Comparison of ENCODE assay signal across 19 cellular contexts in genomic region chr22:37203354-37204044, GRCh38. TPM values are rescaled to one million over a fixed set of nuclear protein-coding genes. Genes with fewer than 3 reads are reported as not detected.
A peak's percentile ranks its signal among the peaks of the same experiment; 100 is the strongest.
DNase-seq lines count a peak whose midpoint lies in the region; ATAC-seq, FAIRE-seq and TF ChIP-seq lines count a peak whose summit lies in the region.
"Had no signal": no experiment of that assay in that cellular context is flagged by ENCODE, and none has a peak within 500 bp of the region (broad histone marks: within the 10 kb centered on the region; RNA-seq: fewer than 3 reads in every experiment).

No MANE protein-coding gene starts in this region.

- no peak for TF ChIP-seq RAD21 in GM12878 (IDR thresholded peaks at IDR 0.05; ENCODE audit: insufficient read depth, low read depth, low read length)

- WGBS in GM12878 (ENCODE audit: insufficient coverage, insufficient replicate concordance, low lambda C conversion rate, missing lambda C conversion rate): 83% methylated on average over 16 of the region's 16 CpGs
- WGBS in endodermal cell (ENCODE audit: insufficient coverage in 1 of 2, insufficient read length in 1 of 2), 2 experiments: 87 to 92% methylated on average over 5 to 16 of the region's 16 CpGs

- H2AFZ ChIP-seq in GM12878 (ENCODE audit: control insufficient read depth, low read depth, low read length) (no peak overlapping the region), neural progenitor cell (replicated peaks) (no peak overlapping the region)

- peak overlapping the region; percentile 38 for H3K4me3 Mint-ChIP-seq in neural progenitor cell
- no peak overlapping the region for H3K4me3 Mint-ChIP-seq in endodermal cell
- H3K4me3 Mint-ChIP-seq: activated CD4-positive, alpha-beta memory T cell treated with anti-CD3 and anti-CD28 coated beads, Interleukin-2, amount 10 ng/mL, durations not matched to agents 7 days and 5 days; neural crest cell had no signal

- H3K9me3 Mint-ChIP-seq in neural progenitor cell: no peaks in the 10 kb centered on the region
- H3K9me3 Mint-ChIP-seq in endodermal cell: no peaks in the 10 kb centered on the region
- H3K9me3 Mint-ChIP-seq: activated CD4-positive, alpha-beta memory T cell treated with anti-CD3 and anti-CD28 coated beads, Interleukin-2, amount 10 ng/mL, durations not matched to agents 7 days and 5 days; neural crest cell had no signal

- no peaks in the 10 kb centered on the region for H4K20me1 ChIP-seq in GM12878 (ENCODE audit: control insufficient read depth, insufficient read depth)
- no peaks in the 10 kb centered on the region for H4K20me1 ChIP-seq in neural progenitor cell (ENCODE audit: low read depth)

- H3K27me3 ChIP-seq in GM12878 (replicated peaks in 1 of 2; ENCODE audit: control insufficient read depth in 2 of 2, insufficient read depth in 2 of 2, low read length in 1 of 2) (no peaks in the 10 kb centered on the region), neural progenitor cell (no peaks in the 10 kb centered on the region), endodermal cell (ENCODE audit: control insufficient read depth, insufficient read depth, low read length, poor library complexity, severe bottlenecking) (no peaks in the 10 kb centered on the region)
- H3K27me3 ChIP-seq: cardiac muscle cell, testis had no signal

- in situ Hi-C loops in GM12878 (cut with MboI): loop anchor here (25.0 kb wide), 1 partner anchor 1816 kb away; the partner anchor contains the start of gene HMOX1

- no peak overlapping the region for H3K27ac ChIP-seq in GM12878 (ENCODE audit: control insufficient read depth, insufficient read depth)
- no peak overlapping the region for H3K27ac ChIP-seq in neural progenitor cell
- no peak overlapping the region for H3K27ac ChIP-seq in endodermal cell (ENCODE audit: low read depth, low read length)
- H3K27ac ChIP-seq: cardiac muscle cell, KMS-11, testis had no signal

- H3K36me3 ChIP-seq in GM12878 (ENCODE audit: control insufficient read depth in 2 of 2, insufficient read depth in 2 of 2, low read length in 1 of 2) (no peaks in the 10 kb centered on the region; a peak in 1 of 4 replicates), neural progenitor cell (no peaks in the 10 kb centered on the region), endodermal cell (ENCODE audit: control insufficient read depth, insufficient read depth, low read length) (no peaks in the 10 kb centered on the region)
- H3K36me3 ChIP-seq: cardiac muscle cell had no signal

- H3F3A ChIP-seq in neural progenitor cell (ENCODE audit: low read depth): peaks cover 5% of the 10 kb centered on the region

- no peak overlapping the region for H3K9ac ChIP-seq in GM12878 (ENCODE audit: control insufficient read depth, insufficient read depth, low read length)
- H3K9ac ChIP-seq in neural progenitor cell: no peak overlapping the region
- H3K9ac ChIP-seq in endodermal cell (ENCODE audit: extremely low read depth, low read length, poor library complexity, severe bottlenecking): no peak overlapping the region
- H3K9ac ChIP-seq: KMS-11 had no signal

- no TSS peak for BruUV-seq in GM12878 (replicated peaks; lab: Mats Ljungman, UMichigan)

- FAIRE-seq in GM12878 (lab: Jason Lieb, UNC): no peak

- peaks cover 4% of the 10 kb centered on the region for H3K27me3 Mint-ChIP-seq in neural progenitor cell (ENCODE audit: insufficient read depth, low read depth)
- H3K27me3 Mint-ChIP-seq in endodermal cell (ENCODE audit: insufficient read depth): peaks cover 1% of the 10 kb centered on the region
- H3K27me3 Mint-ChIP-seq: activated CD4-positive, alpha-beta memory T cell treated with anti-CD3 and anti-CD28 coated beads, Interleukin-2, amount 10 ng/mL, durations not matched to agents 7 days and 5 days had no signal

- CTCF ChIA-PET in GM12878 (lab: Yijun Ruan, JAX): interaction anchor here (0.5 to 4.8 kb wide), 2 partner anchors 27 to 57 kb away, joined by 3 to 102 read pairs; no protein-coding TSS in a partner anchor

- intact Hi-C loops in GM12878 (cut with micrococcal nuclease; ENCODE audit: unreplicated experiment): no loop called here

- peaks cover 13% of the 10 kb centered on the region for H3K4me1 Mint-ChIP-seq in neural progenitor cell
- peaks cover 12% of the 10 kb centered on the region for H3K4me1 Mint-ChIP-seq in endodermal cell
- H3K4me1 Mint-ChIP-seq: neural crest cell had no signal

- H3K4me1 ChIP-seq in GM12878 (ENCODE audit: control insufficient read depth, insufficient read depth, low read length) (peaks cover 21% of the 10 kb centered on the region), neural progenitor cell (peaks cover 4% of the 10 kb centered on the region), endodermal cell (ENCODE audit: control insufficient read depth, insufficient read depth, low read length) (peaks cover 8% of the 10 kb centered on the region)

- DNase-seq in stimulated activated CD4-positive, alpha-beta T cell treated with anti-CD3 and anti-CD28 coated beads, Interleukin-1b, Interleukin-23, amount 100 ng/mL, for 48 hours: peak; percentile 1
- DNase-seq in stimulated activated CD4-positive, alpha-beta T cell treated with anti-CD3 and anti-CD28 coated beads, Interleukin-4, amount 100 ng/mL, for 24 hours: no peak
- no peak for DNase-seq in GM12878 (ENCODE audit: low read depth, low spot score)
- DNase-seq in neural progenitor cell (ENCODE audit: low spot score): no peak
- no peak for DNase-seq in NK-92 treated with Interleukin-12 subunit alpha and Interleukin-12 subunit beta, amount 100 ng/mL, for 24 hours (lab: John Stamatoyannopoulos, UW)
- DNase-seq in endodermal cell: no peak
- DNase-seq in NCI-H69 (lab: John Stamatoyannopoulos, UW): no peak
- no peak for DNase-seq in DMS153 (lab: John Stamatoyannopoulos, UW)
- DNase-seq: activated CD4-positive, alpha-beta memory T cell treated with anti-CD3 and anti-CD28 coated beads, Interleukin-2, amount 10 ng/mL, durations not matched to agents 7 days and 5 days; foreskin melanocyte; NCI-H2081 treated with DMSO at 0.1 percent for 48 hours; NCI-H510A; SHP77; stimulated activated CD4-positive, alpha-beta T cell treated with anti-CD3 and anti-CD28 coated beads, Interleukin-12 subunit alpha, Interleukin-12 subunit beta, amount 100 ng/mL, for 4 hours; testis had no signal

- POLR2A ChIA-PET in GM12878 (lab: Charles Lee): interaction anchor here (1.6 kb wide), 1 partner anchor 56 kb away, joined by 4 read pairs; no protein-coding TSS in a partner anchor

- H3K4me3 ChIP-seq in GM12878: no peak overlapping the region
- H3K4me3 ChIP-seq in neural progenitor cell: no peak overlapping the region
- H3K4me3 ChIP-seq in endodermal cell (ENCODE audit: low read length): no peak overlapping the region
- H3K4me3 ChIP-seq: cardiac muscle cell, testis had no signal

- H3K36me3 Mint-ChIP-seq in neural progenitor cell (no peaks in the 10 kb centered on the region), endodermal cell (ENCODE audit: low read depth) (no peaks in the 10 kb centered on the region)

- peak; percentile 15 for TF ChIP-seq POLR2A in GM12878 (IDR thresholded peaks at IDR 0.05; ENCODE audit: low read depth, low read length)

- H3K4me2 ChIP-seq in GM12878 (ENCODE audit: control insufficient read depth, insufficient read depth) (no peak overlapping the region), neural progenitor cell (no peak overlapping the region)
- H3K4me2 ChIP-seq: KMS-11 had no signal

- no peak for TF ChIP-seq EP300 in GM12878 (IDR thresholded peaks at IDR 0.05; ENCODE audit: borderline replicate concordance in 1 of 2, control insufficient read depth in 1 of 2, low read depth in 2 of 2, low read length in 2 of 2)

- RAD21 ChIA-PET in GM12878 (lab: Charles Lee; ENCODE audit: unreplicated experiment): interaction anchor here (7.0 kb wide), 1 partner anchor 40 kb away, joined by 104 read pairs; the partner anchor contains the start of gene RAC2

- peak overlapping the region; percentile 42 for H3K27ac Mint-ChIP-seq in neural progenitor cell
- H3K27ac Mint-ChIP-seq in endodermal cell: no peak overlapping the region
- H3K27ac Mint-ChIP-seq: activated CD4-positive, alpha-beta memory T cell treated with anti-CD3 and anti-CD28 coated beads, Interleukin-2, amount 10 ng/mL, durations not matched to agents 7 days and 5 days had no signal

- SMC1A ChIA-PET in GM12878 (lab: Charles Lee; ENCODE audit: uncharacterized antibody, unreplicated experiment): interaction anchor here (1.0 to 6.9 kb wide), 4 partner anchors 14 to 64 kb away, joined by 3 to 84 read pairs (median 28); partner anchors contain the start of gene RAC2

- no peak for TF ChIP-seq CTCF in GM12878 (IDR thresholded peaks at IDR 0.05 in 2 of 3, conservative IDR thresholded peaks at IDR 0.05 in 1 of 3; ENCODE audit: control insufficient read depth in 2 of 3, extremely low read depth in 1 of 3, insufficient read depth in 1 of 3, low read depth in 3 of 3, low read length in 3 of 3)
- no peak for TF ChIP-seq CTCF in neural progenitor cell (IDR thresholded peaks at IDR 0.05)
- TF ChIP-seq CTCF in endodermal cell (conservative IDR thresholded peaks at IDR 0.05): no peak

- ATAC-seq in GM12878: no peak

- H3K9me3 ChIP-seq in GM12878 (replicated peaks; ENCODE audit: control insufficient read depth, insufficient read depth, low read length): no peaks in the 10 kb centered on the region
- H3K9me3 ChIP-seq in neural progenitor cell (ENCODE audit: low read depth): no peaks in the 10 kb centered on the region
- H3K9me3 ChIP-seq in endodermal cell (ENCODE audit: control insufficient read depth, low read length): no peaks in the 10 kb centered on the region
- H3K9me3 ChIP-seq: testis had no signal

- H3K79me2 ChIP-seq in GM12878 (ENCODE audit: control insufficient read depth, insufficient read depth, low read length) (no peaks in the 10 kb centered on the region; the same call in 1 of the 2 replicates), neural progenitor cell (ENCODE audit: low read depth) (no peaks in the 10 kb centered on the region)

RNA-seq across cellular contexts. Expression of gene SSTR3, which starts 8.8 kb away (rescaled TPM):
- 12.3 and 12.5 TPM in 2 replicates for total RNA-seq in GM12878 (2013; cell fraction: nucleolus; rRNA removed)
- total RNA-seq in GM12878 (2014; rRNA removed) (3.6 and 4.5 TPM in 2 replicates), GM12878 (2014; rRNA removed; fragmentation: Illumina TruSeq; extraction: Trizol) (2.5 and 2.8 TPM in 2 replicates), GM12878 (2021) (4.5 TPM in 2 replicates), neural progenitor cell (ENCODE audit: low replicate concordance) (0.19 and 0.53 TPM in 2 replicates), endodermal cell (under 1 TPM; 0.11 to 0.20 TPM)
- 2.6 TPM for polyA plus RNA-seq in GM12878 (2011; ENCODE audit: low read depth)
- polyA plus RNA-seq in GM12878 (2011; rRNA removed) (3.6 and 4.3 TPM in 2 replicates), GM12878 (2014; fragmentation: Illumina TruSeq; extraction: Trizol) (1.6 and 2.3 TPM in 2 replicates), GM12878 (2014; fragmentation: Nextera tagmentation; extraction: Ambion mirVana) (under 1 TPM; 0.03 to 0.46 TPM), GM12878 (2014; rRNA removed) (4.0 and 4.3 TPM in 2 replicates), GM12878 (2016; fragmentation: Nextera tagmentation; extraction: Ambion mirVana) (1 to 10 TPM in 1 of 2 experiments, under 1 TPM in 1; 0.74 to 1.2 TPM)
- 4.7 and 5.3 TPM in 2 replicates for polyA plus RNA-seq in GM12878 (2011; cell fraction: cytosol; rRNA removed)
- 10.9 and 11.1 TPM in 2 replicates for polyA plus RNA-seq in GM12878 (2011; cell fraction: nucleus; rRNA removed)
- polyA plus RNA-seq in GM12878 (2012): 5.5 and 6.9 TPM in 2 replicates
- 6.1 and 11.3 TPM in 2 replicates for polyA minus RNA-seq in GM12878 (2011; rRNA and poly(A)+ RNA removed)
- polyA minus RNA-seq in GM12878 (2011; cell fraction: cytosol; rRNA and poly(A)+ RNA removed): 2.7 and 3.5 TPM in 2 replicates
- 3.1 and 4.2 TPM in 2 replicates for polyA minus RNA-seq in GM12878 (2011; cell fraction: nucleus; rRNA and poly(A)+ RNA removed)
- 0.14 TPM for polyA plus RNA-seq in endodermal cell (2013, experiment 1 of 2)
- 0.12 TPM for polyA plus RNA-seq in endodermal cell (2013, experiment 2 of 2)
- total RNA-seq: epithelial cell of proximal tubule had no signal
- polyA plus RNA-seq: cardiac muscle cell had no signal

RNA-seq across cellular contexts. Expression of gene C1QTNF6, which starts 15.5 kb away (rescaled TPM):
- total RNA-seq in GM12878 (2013; cell fraction: nucleolus; rRNA removed): 23.7 and 26.2 TPM in 2 replicates
- total RNA-seq in GM12878 (2014; rRNA removed): 1.1 and 1.3 TPM in 2 replicates
- total RNA-seq in GM12878 (2014; rRNA removed; fragmentation: Illumina TruSeq; extraction: Trizol): 1.6 and 1.7 TPM in 2 replicates
- total RNA-seq in GM12878 (2021): 2.1 and 2.4 TPM in 2 replicates
- 2.3 TPM for polyA plus RNA-seq in GM12878 (2011; ENCODE audit: low read depth)
- 3.9 and 4.1 TPM in 2 replicates for polyA plus RNA-seq in GM12878 (2011; rRNA removed)
- 4.7 and 5.2 TPM in 2 replicates for polyA plus RNA-seq in GM12878 (2011; cell fraction: cytosol; rRNA removed)
- polyA plus RNA-seq in GM12878 (2011; cell fraction: nucleus; rRNA removed): 23.6 and 35.1 TPM in 2 replicates
- 3.4 and 3.7 TPM in 2 replicates for polyA plus RNA-seq in GM12878 (2012)
- polyA plus RNA-seq in GM12878 (2014; fragmentation: Illumina TruSeq; extraction: Trizol): 1.1 and 1.5 TPM in 2 replicates
- under 1 TPM; 0.16 to 0.18 TPM for polyA plus RNA-seq in GM12878 (2014; fragmentation: Nextera tagmentation; extraction: Ambion mirVana)
- 2.5 and 2.7 TPM in 2 replicates for polyA plus RNA-seq in GM12878 (2014; rRNA removed)
- polyA plus RNA-seq in GM12878 (2016; fragmentation: Nextera tagmentation; extraction: Ambion mirVana): 1 to 10 TPM in 1 of 2 experiments, under 1 TPM in 1; 0.99 to 1.1 TPM
- 5.9 and 8.9 TPM in 2 replicates for polyA minus RNA-seq in GM12878 (2011; rRNA and poly(A)+ RNA removed)
- polyA minus RNA-seq in GM12878 (2011; cell fraction: cytosol; rRNA and poly(A)+ RNA removed): 2.8 and 4.1 TPM in 2 replicates
- polyA minus RNA-seq in GM12878 (2011; cell fraction: nucleus; rRNA and poly(A)+ RNA removed): 14.0 and 16.0 TPM in 2 replicates
- total RNA-seq in neural progenitor cell (ENCODE audit: low replicate concordance): 7.2 and 12.2 TPM in 2 replicates
- total RNA-seq in endodermal cell: 10 to 100 TPM; 15.5 to 16.9 TPM
- 17.3 TPM for polyA plus RNA-seq in endodermal cell (2013, experiment 1 of 2)
- polyA plus RNA-seq in endodermal cell (2013, experiment 2 of 2): 18.8 TPM

RNA-seq across cellular contexts. Expression of gene RAC2, which starts 40.6 kb away (rescaled TPM):
- total RNA-seq in GM12878 (2013; cell fraction: nucleolus; rRNA removed): 143 and 150 TPM in 2 replicates
- total RNA-seq in GM12878 (2014; rRNA removed): 251 and 282 TPM in 2 replicates
- total RNA-seq in GM12878 (2014; rRNA removed; fragmentation: Illumina TruSeq; extraction: Trizol): 135 and 149 TPM in 2 replicates
- 382 and 386 TPM in 2 replicates for total RNA-seq in GM12878 (2021)
- 314 TPM for polyA plus RNA-seq in GM12878 (2011; ENCODE audit: low read depth)
- 84.4 and 296 TPM in 2 replicates for polyA plus RNA-seq in GM12878 (2011; rRNA removed)
- 317 and 416 TPM in 2 replicates for polyA plus RNA-seq in GM12878 (2011; cell fraction: cytosol; rRNA removed)
- polyA plus RNA-seq in GM12878 (2011; cell fraction: nucleus; rRNA removed): 561 and 566 TPM in 2 replicates
- polyA plus RNA-seq in GM12878 (2012): 512 and 607 TPM in 2 replicates
- 166 and 339 TPM in 2 replicates for polyA plus RNA-seq in GM12878 (2014; fragmentation: Illumina TruSeq; extraction: Trizol)
- 100 to 1,000 TPM; 102 to 108 TPM for polyA plus RNA-seq in GM12878 (2014; fragmentation: Nextera tagmentation; extraction: Ambion mirVana)
- polyA plus RNA-seq in GM12878 (2014; rRNA removed): 313 and 369 TPM in 2 replicates
- 100 to 1,000 TPM; 320 to 330 TPM for polyA plus RNA-seq in GM12878 (2016; fragmentation: Nextera tagmentation; extraction: Ambion mirVana)
- 200 and 233 TPM in 2 replicates for polyA minus RNA-seq in GM12878 (2011; rRNA and poly(A)+ RNA removed)
- 155 and 158 TPM in 2 replicates for polyA minus RNA-seq in GM12878 (2011; cell fraction: cytosol; rRNA and poly(A)+ RNA removed)
- polyA minus RNA-seq in GM12878 (2011; cell fraction: nucleus; rRNA and poly(A)+ RNA removed): 185 and 303 TPM in 2 replicates
- 1.7 and 2.1 TPM in 2 replicates for total RNA-seq in neural progenitor cell (ENCODE audit: low replicate concordance)
- total RNA-seq in endodermal cell: 1 to 10 TPM; 4.5 to 5.6 TPM
- polyA plus RNA-seq in endodermal cell (2013, experiment 1 of 2): 2.0 TPM
- polyA plus RNA-seq in endodermal cell (2013, experiment 2 of 2): 1.8 TPM

RNA-seq across cellular contexts. Expression of gene IL2RB, which starts 53.8 kb away (rescaled TPM):
- total RNA-seq in GM12878 (2013; cell fraction: nucleolus; rRNA removed): 55.9 and 64.1 TPM in 2 replicates
- total RNA-seq in GM12878 (2014; rRNA removed): 12.4 and 14.8 TPM in 2 replicates
- 11.7 and 14.3 TPM in 2 replicates for total RNA-seq in GM12878 (2014; rRNA removed; fragmentation: Illumina TruSeq; extraction: Trizol)
- total RNA-seq in GM12878 (2021): 86.8 and 91.9 TPM in 2 replicates
- 28.0 TPM for polyA plus RNA-seq in GM12878 (2011; ENCODE audit: low read depth)
- 27.7 and 91.9 TPM in 2 replicates for polyA plus RNA-seq in GM12878 (2011; rRNA removed)
- polyA plus RNA-seq in GM12878 (2011; cell fraction: cytosol; rRNA removed): 89.5 and 131 TPM in 2 replicates
- polyA plus RNA-seq in GM12878 (2011; cell fraction: nucleus; rRNA removed): 145 TPM in 2 replicates
- polyA plus RNA-seq in GM12878 (2012): 50.5 and 64.7 TPM in 2 replicates
- 24.3 and 56.0 TPM in 2 replicates for polyA plus RNA-seq in GM12878 (2014; fragmentation: Illumina TruSeq; extraction: Trizol)
- polyA plus RNA-seq in GM12878 (2014; fragmentation: Nextera tagmentation; extraction: Ambion mirVana): 10 to 100 TPM; 10.2 TPM
- polyA plus RNA-seq in GM12878 (2014; rRNA removed): 46.1 and 56.0 TPM in 2 replicates
- polyA plus RNA-seq in GM12878 (2016; fragmentation: Nextera tagmentation; extraction: Ambion mirVana): 100 to 1,000 TPM; 119 to 120 TPM
- polyA minus RNA-seq in GM12878 (2011; rRNA and poly(A)+ RNA removed): 34.5 and 58.6 TPM in 2 replicates
- 47.5 and 49.2 TPM in 2 replicates for polyA minus RNA-seq in GM12878 (2011; cell fraction: cytosol; rRNA and poly(A)+ RNA removed)
- 19.7 and 32.2 TPM in 2 replicates for polyA minus RNA-seq in GM12878 (2011; cell fraction: nucleus; rRNA and poly(A)+ RNA removed)
- total RNA-seq in neural progenitor cell (ENCODE audit: low replicate concordance): 0.62 TPM in 1 of 2 replicates, not detected in the other
- under 1 TPM; 0.15 to 0.42 TPM for total RNA-seq in endodermal cell
- polyA plus RNA-seq in endodermal cell (2013, experiment 1 of 2): 1.1 TPM
- polyA plus RNA-seq in endodermal cell (2013, experiment 2 of 2): 1.5 TPM
- polyA plus RNA-seq: cardiac muscle cell had no signal

Comparison
In these comparisons a context has a peak if more than half of its experiments do, and no peak if none do; other contexts are left out.
1. RNA of gene RAC2, which starts 40.6 kb away (total RNA-seq): 135 to 386 TPM in GM12878; 4.5 to 5.6 TPM in endodermal cell and 1.7 to 2.1 TPM in neural progenitor cell; every median in the first group is over 10 times any median in the second.